ENCODE assay signal across 17 cellular contexts in genomic region chr6:14567031-14567430, GRCh38.
DNase-seq lines count a peak whose midpoint lies in the region; ATAC-seq and TF ChIP-seq lines count a peak whose summit lies in the region.
"Had no signal": no experiment of that assay in that cellular context is flagged by ENCODE, and none has a peak within 500 bp of the region (broad histone marks: within the 10 kb centered on the region; RNA-seq: fewer than 3 reads in every experiment).

No MANE protein-coding gene starts in this region.

- ATAC-seq in right lobe of liver: peak in 3 of 4 donors; percentile 40 to 66 (median 52)

- DNase-seq in NCI-H345 (lab: John Stamatoyannopoulos, UW) (peak; percentile 12), NCI-H345 treated with DMSO at 0.1 percent for 48 hours (lab: John Stamatoyannopoulos, UW; ENCODE audit: unreplicated experiment) (no peak), NCI-H2029 treated with DMSO at 0.1 percent for 48 hours (lab: John Stamatoyannopoulos, UW) (peak; percentile 74), NCI-H774 (lab: John Stamatoyannopoulos, UW) (peak; percentile 35), right lobe of liver (no peak), iPS-NIHi11 (ENCODE audit: low spot score) (no peak), inferior parietal cortex (ENCODE audit: extremely low spot score) (no peak)
- DNase-seq: AML-193, DMS 273 treated with DMSO at 0.1 percent for 48 hours, EL, NCI-H1436, NCI-H2081 treated with DMSO at 0.1 percent for 48 hours, NCI-H2227 treated with DMSO at 0.1 percent for 48 hours, NCI-H526 treated with DMSO at 0.1 percent for 48 hours, PC-9 had no signal

- H3K4me3 ChIP-seq in right lobe of liver: no peak overlapping the region
- H3K4me3 ChIP-seq: PC-9, SJSA1 had no signal

- 0% methylated on average over 3 of the region's 3 CpGs for WGBS in right lobe of liver (ENCODE audit: insufficient coverage, low coverage, low lambda C conversion rate, missing lambda C conversion rate)

- TF ChIP-seq CTCF in right lobe of liver (IDR thresholded peaks at IDR 0.05): no peak

- H3K27ac ChIP-seq in right lobe of liver: peak overlapping the region in 1 of 3 donors; percentile 30
- H3K27ac ChIP-seq: C4-2B, PC-9, SJSA1 had no signal

- H3K9me3 ChIP-seq in right lobe of liver: no peaks in the 10 kb centered on the region

- intact Hi-C loops in right lobe of liver (cut with DNase I): no loop called here

- no peaks in the 10 kb centered on the region for H3K36me3 ChIP-seq in right lobe of liver
- H3K36me3 ChIP-seq: SJSA1 had no signal

- no peaks in the 10 kb centered on the region for H3K27me3 ChIP-seq in right lobe of liver
- H3K27me3 ChIP-seq: SJSA1 had no signal

- H3K4me1 ChIP-seq in right lobe of liver: peaks cover 0 to 18% (median 9%) of the 10 kb centered on the region in 4 donors
- H3K4me1 ChIP-seq: SJSA1 had no signal

- TF ChIP-seq POLR2A in right lobe of liver (IDR thresholded peaks at IDR 0.05): no peak

Comparison
In these comparisons a context has a peak if more than half of its experiments do, and no peak if none do; other contexts are left out.
1. DNase-seq: peak in NCI-H345 (single experiment), NCI-H2029 treated with DMSO at 0.1 percent for 48 hours (single experiment) and NCI-H774 (single experiment); none in NCI-H345 treated with DMSO at 0.1 percent for 48 hours (single experiment), right lobe of liver (0 of 3), iPS-NIHi11 (single experiment) and inferior parietal cortex (single experiment).